Comparison of ENCODE assay signal across 8 cellular contexts in genomic region chr1:212557739-212558664, GRCh38. TPM values are rescaled to one million over a fixed set of nuclear protein-coding genes. Genes with fewer than 3 reads are reported as not detected.
A peak's percentile ranks its signal among the peaks of the same experiment; 100 is the strongest.
DNase-seq lines count a peak whose midpoint lies in the region; ATAC-seq and TF ChIP-seq lines count a peak whose summit lies in the region.

No MANE protein-coding gene starts in this region.

- peak overlapping the region; percentile 71 for H3K4me3 Mint-ChIP-seq in natural killer cell treated with Interleukin-12 subunit alpha and Interleukin-12 subunit beta and Interleukin-15 and Interleukin-18, amount 100 ng/mL, for 72 hours

- no peak for DNase-seq in AG04449 (ENCODE audit: low read depth, low spot score)
- DNase-seq in fibroblast of pulmonary artery (ENCODE audit: low read depth): peak; percentile 23
- DNase-seq in natural killer cell treated with Interleukin-12 subunit alpha and Interleukin-12 subunit beta and Interleukin-15 and Interleukin-18, amount 100 ng/mL, for 72 hours (ENCODE audit: low spot score): no peak
- no peak for DNase-seq in Kasumi-1 (lab: John Stamatoyannopoulos, UW)
- no peak for DNase-seq in MV-4-11 (lab: John Stamatoyannopoulos, UW)

- ATAC-seq in GM18870 (IDR thresholded peaks at IDR 0.05; ENCODE audit: unreplicated experiment): peak; percentile 12
- peak; percentile 28 for ATAC-seq in HG03135 (IDR thresholded peaks at IDR 0.05; ENCODE audit: unreplicated experiment)
- peak; percentile 49 to 61 for ATAC-seq in natural killer cell treated with Interleukin-12 subunit alpha and Interleukin-12 subunit beta and Interleukin-15 and Interleukin-18, amount 100 ng/mL, for 72 hours

- TF ChIP-seq CTCF in AG04449 (IDR thresholded peaks at IDR 0.05; ENCODE audit: insufficient read depth, low read length, missing control alignments): no peak
- TF ChIP-seq CTCF in WI38 (IDR thresholded peaks at IDR 0.05; ENCODE audit: low read depth, low read length): no peak
- no peak for TF ChIP-seq CTCF in fibroblast of pulmonary artery (IDR thresholded peaks at IDR 0.05; ENCODE audit: low read length, missing control alignments)

- POLR2A ChIA-PET in AG04449 (lab: Yijun Ruan, JAX): interaction anchor here (0.8 to 1.6 kb wide), 3 partner anchors 9 to 51 kb away, joined by 3 to 12 read pairs (median 4); partner anchors contain the start of gene ATF3

- H3K4me3 ChIP-seq in AG04449 (ENCODE audit: low read depth, low read length) (peak overlapping the region; percentile 66), WI38 (ENCODE audit: low read depth, low read length) (peak overlapping the region; percentile 69), fibroblast of pulmonary artery (replicated peaks; ENCODE audit: low read depth, low read length) (peak overlapping the region; percentile 68)

- H3K27ac Mint-ChIP-seq in natural killer cell treated with Interleukin-12 subunit alpha and Interleukin-12 subunit beta and Interleukin-15 and Interleukin-18, amount 100 ng/mL, for 72 hours: peak overlapping the region; percentile 35 to 36

- CTCF ChIA-PET in AG04449 (lab: Yijun Ruan, JAX): interaction anchor here (0.8 to 1.3 kb wide), 2 partner anchors 11 to 80 kb away, joined by 3 to 5 read pairs; no protein-coding TSS in a partner anchor

- peaks cover 6 to 17% of the 10 kb centered on the region in 2 donors for H3K4me1 Mint-ChIP-seq in natural killer cell treated with Interleukin-12 subunit alpha and Interleukin-12 subunit beta and Interleukin-15 and Interleukin-18, amount 100 ng/mL, for 72 hours (ENCODE audit: low read depth in 2 of 2)

- H3K36me3 Mint-ChIP-seq in natural killer cell treated with Interleukin-12 subunit alpha and Interleukin-12 subunit beta and Interleukin-15 and Interleukin-18, amount 100 ng/mL, for 72 hours: peaks cover 4% of the 10 kb centered on the region

- H3K9me3 Mint-ChIP-seq in natural killer cell treated with Interleukin-12 subunit alpha and Interleukin-12 subunit beta and Interleukin-15 and Interleukin-18, amount 100 ng/mL, for 72 hours: no peaks in the 10 kb centered on the region

- peaks cover 4 to 6% of the 10 kb centered on the region in 2 donors for H3K27me3 Mint-ChIP-seq in natural killer cell treated with Interleukin-12 subunit alpha and Interleukin-12 subunit beta and Interleukin-15 and Interleukin-18, amount 100 ng/mL, for 72 hours

RNA-seq across cellular contexts. Expression of gene ATF3, which starts 50.6 kb away (rescaled TPM):
- total RNA-seq in natural killer cell treated with Interleukin-12 subunit alpha and Interleukin-12 subunit beta and Interleukin-15 and Interleukin-18, amount 100 ng/mL, for 72 hours: 10 to 100 TPM; 15.4 to 16.9 TPM
